In genomic region chr18:11981633-11982366, GRCh38 we compare ENCODE assay signal across 1 cellular context.
A peak's percentile ranks its signal among the peaks of the same experiment; 100 is the strongest.
TF ChIP-seq lines count a peak whose summit lies in the region.

No MANE protein-coding gene starts in this region.

TF ChIP-seq in HepG2, 621 proteins besides CTCF, POLR2A, EP300 and RAD21 (continued from another document and continues in another):
- peak; percentile 30; the same call in 1 of the 2 replicates for TF ChIP-seq ZSCAN31 (CRISPR knock-in tag; IDR thresholded peaks at IDR 0.05; ENCODE audit: low read depth)
- TF ChIP-seq ZNF816 (CRISPR knock-in tag; IDR thresholded peaks at IDR 0.05; ENCODE audit: borderline replicate concordance) = no peak
- peak; percentile 33; the same call in 1 of the 2 replicates for TF ChIP-seq NFKB2 (CRISPR knock-in tag; IDR thresholded peaks at IDR 0.05; ENCODE audit: borderline replicate concordance)
- no peak for TF ChIP-seq ATF7 (IDR thresholded peaks at IDR 0.05)
- no peak for TF ChIP-seq ATF7 (CRISPR knock-in tag; IDR thresholded peaks at IDR 0.05)
- TF ChIP-seq ZNF441 (CRISPR knock-in tag; IDR thresholded peaks at IDR 0.05; ENCODE audit: borderline replicate concordance) = peak; percentile 27; the same call in 1 of the 2 replicates
- TF ChIP-seq CHCHD3 (CRISPR knock-in tag; IDR thresholded peaks at IDR 0.05) = no peak
- TF ChIP-seq ZNF44 (CRISPR knock-in tag; IDR thresholded peaks at IDR 0.05) = no peak
- TF ChIP-seq AGO2 (optimal IDR thresholded peaks at IDR 0.05; ENCODE audit: low read depth, low read length) = peak; percentile 83
- TF ChIP-seq ZBTB37 (CRISPR knock-in tag; IDR thresholded peaks at IDR 0.05) = peak; percentile 86; the same call in 1 of the 2 replicates
- TF ChIP-seq ZNF235 (CRISPR knock-in tag; IDR thresholded peaks at IDR 0.05; ENCODE audit: borderline replicate concordance) = no peak
- TF ChIP-seq ZNF776 (CRISPR knock-in tag; IDR thresholded peaks at IDR 0.05) = no peak; the same call in 1 of the 2 replicates
- no peak for TF ChIP-seq ZNF878 (CRISPR knock-in tag; IDR thresholded peaks at IDR 0.05)
- TF ChIP-seq ETS1 (CRISPR knock-in tag; IDR thresholded peaks at IDR 0.05) = no peak; the same call in 1 of the 2 replicates
- TF ChIP-seq BRD4 (CRISPR knock-in tag; IDR thresholded peaks at IDR 0.05) = no peak
- TF ChIP-seq EED (CRISPR knock-in tag; IDR thresholded peaks at IDR 0.05) = no peak
- TF ChIP-seq ZEB1 (IDR thresholded peaks at IDR 0.05; ENCODE audit: insufficient replicate concordance, low read depth) = no peak
- TF ChIP-seq MXI1 (IDR thresholded peaks at IDR 0.05; ENCODE audit: borderline replicate concordance, low read depth, low read length) = no peak; the same call in 2 of the 3 replicates
- 0 out of 2 replicates have a peak, but pooled peaks have one; percentile 27 for TF ChIP-seq AKNA (CRISPR knock-in tag; IDR thresholded peaks at IDR 0.05; ENCODE audit: borderline replicate concordance)
- peak; percentile 61; the same call in 1 of the 2 replicates for TF ChIP-seq ZNF891 (CRISPR knock-in tag; IDR thresholded peaks at IDR 0.05)
- no peak for TF ChIP-seq SRSF1 (optimal IDR thresholded peaks at IDR 0.05; ENCODE audit: low read depth, low read length)
- TF ChIP-seq MNT (IDR thresholded peaks at IDR 0.05) = no peak
- 0 out of 2 replicates have a peak, but pooled peaks have one; percentile 3 for TF ChIP-seq E2F2 (CRISPR knock-in tag; IDR thresholded peaks at IDR 0.05; ENCODE audit: borderline replicate concordance)
- TF ChIP-seq MLX (CRISPR knock-in tag; IDR thresholded peaks at IDR 0.05) = no peak
- no peak; the same call in 1 of the 2 replicates for TF ChIP-seq AFF4 (CRISPR knock-in tag; IDR thresholded peaks at IDR 0.05)
- TF ChIP-seq MAX (IDR thresholded peaks at IDR 0.05) = 0 out of 2 replicates have a peak, but pooled peaks have one; percentile 1
- TF ChIP-seq CREB1 (IDR thresholded peaks at IDR 0.05) = no peak
- TF ChIP-seq CREB1 (CRISPR knock-in tag; IDR thresholded peaks at IDR 0.05) = no peak
- no peak for TF ChIP-seq ZNF24 (IDR thresholded peaks at IDR 0.05)
- no peak for TF ChIP-seq PBX3 (CRISPR knock-in tag; IDR thresholded peaks at IDR 0.05; ENCODE audit: borderline replicate concordance)
- TF ChIP-seq ZNF547 (CRISPR knock-in tag; IDR thresholded peaks at IDR 0.05) = no peak; the same call in 1 of the 2 replicates
- TF ChIP-seq HNF4A (CRISPR knock-in tag; IDR thresholded peaks at IDR 0.05) = peak; percentile 58
- TF ChIP-seq ZNF576 (CRISPR knock-in tag; IDR thresholded peaks at IDR 0.05) = no peak
- TF ChIP-seq ZFAT (CRISPR knock-in tag; conservative IDR thresholded peaks at IDR 0.05) = 0 out of 2 replicates have a peak, but pooled peaks have one; percentile 69
- TF ChIP-seq ZMYM4 (CRISPR knock-in tag; IDR thresholded peaks at IDR 0.05) = no peak
- 0 out of 2 replicates have a peak, but pooled peaks have one; percentile 11 for TF ChIP-seq CREB3 (CRISPR knock-in tag; IDR thresholded peaks at IDR 0.05)
- TF ChIP-seq SIX4 (CRISPR knock-in tag; IDR thresholded peaks at IDR 0.05) = no peak
- no peak; the same call in 1 of the 2 replicates for TF ChIP-seq SRY (CRISPR knock-in tag; IDR thresholded peaks at IDR 0.05)
- no peak for TF ChIP-seq HMG20B (CRISPR knock-in tag; conservative IDR thresholded peaks at IDR 0.05)
- no peak for TF ChIP-seq KDM6A (CRISPR knock-in tag; IDR thresholded peaks at IDR 0.05; ENCODE audit: low read depth)
- TF ChIP-seq MAZ (IDR thresholded peaks at IDR 0.05; ENCODE audit: borderline replicate concordance, low read depth, low read length) = no peak
- TF ChIP-seq MAZ (CRISPR knock-in tag; IDR thresholded peaks at IDR 0.05; ENCODE audit: low read depth) = no peak
- 0 out of 2 replicates have a peak, but pooled peaks have one; percentile 32 for TF ChIP-seq SNAI1 (CRISPR knock-in tag; IDR thresholded peaks at IDR 0.05; ENCODE audit: borderline replicate concordance)
- no peak for TF ChIP-seq TFDP1 (CRISPR knock-in tag; IDR thresholded peaks at IDR 0.05; ENCODE audit: borderline replicate concordance)
- TF ChIP-seq ZNF101 (CRISPR knock-in tag; IDR thresholded peaks at IDR 0.05; ENCODE audit: borderline replicate concordance, low read depth) = 0 out of 2 replicates have a peak, but pooled peaks have one; percentile 36
